ENCODE assay signal across 8 cellular contexts in genomic region chr18:51196811-51197660, GRCh38. TPM values are rescaled to one million over a fixed set of nuclear protein-coding genes. Genes with fewer than 3 reads are reported as not detected.
DNase-seq lines count a peak whose midpoint lies in the region; ATAC-seq and TF ChIP-seq lines count a peak whose summit lies in the region.

No MANE protein-coding gene starts in this region.

- H3K27me3 ChIP-seq in breast epithelium (no peaks in the 10 kb centered on the region), iPS-20b (ENCODE audit: insufficient read depth, low read length) (no peaks in the 10 kb centered on the region), smooth muscle cell (ENCODE audit: low read depth) (no peaks in the 10 kb centered on the region)

- H3K9ac ChIP-seq in SK-N-MC (ENCODE audit: insufficient read length) (peak overlapping the region; percentile 80), iPS-20b (ENCODE audit: low read depth, low read length) (peak overlapping the region; percentile 98), smooth muscle cell (ENCODE audit: low read depth) (peak overlapping the region; percentile 92)

- peak; percentile 4 for ATAC-seq in HG03460 (IDR thresholded peaks at IDR 0.05; ENCODE audit: unreplicated experiment)

- under 1% methylated on average over 51 of the region's 102 CpGs for WGBS in smooth muscle cell (ENCODE audit: low lambda C conversion rate)

- H3K9me3 ChIP-seq in SK-N-MC (ENCODE audit: low read depth, low read length) (no peaks in the 10 kb centered on the region), breast epithelium (no peaks in the 10 kb centered on the region), iPS-20b (ENCODE audit: insufficient read depth, low read depth, low read length) (no peaks in the 10 kb centered on the region), smooth muscle cell (replicated peaks; ENCODE audit: low read depth) (no peaks in the 10 kb centered on the region)

- TF ChIP-seq POLR2A in GM19193 (IDR thresholded peaks at IDR 0.05; ENCODE audit: extremely low read depth, insufficient read depth, insufficient read length) (peak; percentile 42), breast epithelium (IDR thresholded peaks at IDR 0.05) (no peak)

- H3K4me1 ChIP-seq in breast epithelium (peaks cover 0 to 16% of the 10 kb centered on the region in 2 donors), iPS-20b (ENCODE audit: insufficient read depth, low read length) (peaks cover 19% of the 10 kb centered on the region; the same call in 1 of the 2 replicates), smooth muscle cell (ENCODE audit: low read depth) (peaks cover 29% of the 10 kb centered on the region)

- H4K20me1 ChIP-seq in smooth muscle cell (ENCODE audit: low read depth): peaks cover 42% of the 10 kb centered on the region

- H3K27ac ChIP-seq in SK-N-MC (no peak overlapping the region), breast epithelium (peak overlapping the region; percentile 98 to 99), iPS-20b (ENCODE audit: low read length) (peak overlapping the region; percentile 54), smooth muscle cell (ENCODE audit: low read depth) (peak overlapping the region; percentile 91)

- DNase-seq in CD1c-positive myeloid dendritic cell (ENCODE audit: extremely low spot score) (peak; percentile 52), SK-N-MC (ENCODE audit: low read depth, low spot score) (no peak), breast epithelium (ENCODE audit: low spot score in 2 of 2) (peak; percentile 60 to 64), smooth muscle cell (lab: John Stamatoyannopoulos, UW; ENCODE audit: unreplicated experiment) (peak; percentile 47), occipital lobe (lab: John Stamatoyannopoulos, UW) (no peak)

- no peak for TF ChIP-seq CTCF in breast epithelium (IDR thresholded peaks at IDR 0.05)
- TF ChIP-seq CTCF in smooth muscle cell (IDR thresholded peaks at IDR 0.05; ENCODE audit: borderline replicate concordance, insufficient read depth, poor library complexity, severe bottlenecking): no peak

- intact Hi-C loops in breast epithelium (cut with DNase I; ENCODE audit: low total_unique reads): no loop called here

- H3K79me2 ChIP-seq in smooth muscle cell (ENCODE audit: low read depth): peaks cover 48% of the 10 kb centered on the region

- H3K4me3 ChIP-seq in SK-N-MC: peak overlapping the region; percentile 92
- peak overlapping the region; percentile 90 to 96 (median 90) for H3K4me3 ChIP-seq in breast epithelium
- H3K4me3 ChIP-seq in iPS-20b (ENCODE audit: low read length): peak overlapping the region; percentile 94; the same call in 1 of the 2 replicates
- H3K4me3 ChIP-seq in smooth muscle cell: peak overlapping the region; percentile 86

- H3F3A ChIP-seq in smooth muscle cell (ENCODE audit: low read depth): no peaks in the 10 kb centered on the region

- peak overlapping the region; percentile 93 for H3K4me2 ChIP-seq in smooth muscle cell

- no peaks in the 10 kb centered on the region for H3K36me3 ChIP-seq in SK-N-MC (ENCODE audit: insufficient read depth, low read length)
- H3K36me3 ChIP-seq in breast epithelium: no peaks in the 10 kb centered on the region
- peaks cover 6% of the 10 kb centered on the region for H3K36me3 ChIP-seq in iPS-20b (ENCODE audit: insufficient read depth, low read depth, low read length)
- no peaks in the 10 kb centered on the region for H3K36me3 ChIP-seq in smooth muscle cell (ENCODE audit: low read depth)

- no peak overlapping the region for H2AFZ ChIP-seq in smooth muscle cell (ENCODE audit: low read depth)

RNA-seq across cellular contexts. Expression of gene MEX3C, which starts 0.4 kb away (rescaled TPM):
- total RNA-seq in breast epithelium: 10 to 100 TPM; 22.4 to 42.0 (median 29.2) TPM
- 81.4 and 97.4 TPM in 2 replicates for total RNA-seq in smooth muscle cell
- polyA plus RNA-seq in smooth muscle cell: 28.7 and 34.4 TPM in 2 replicates
- 104 TPM for total RNA-seq in occipital lobe

Comparison
In these comparisons a context has a peak if more than half of its experiments do, and no peak if none do; other contexts are left out.
1. DNase-seq: peak in CD1c-positive myeloid dendritic cell (single experiment), breast epithelium (2 of 2) and smooth muscle cell (single experiment); none in SK-N-MC (single experiment) and occipital lobe (single experiment).
2. Peak in every context shown above with its lines, with median percentiles within 50 percentile points of each other: H3K4me3 ChIP-seq and H3K9ac ChIP-seq.